In genomic region chr11:886568-886967, GRCh38 we compare ENCODE assay signal across 30 cellular contexts.
"Had no signal": no experiment of that assay in that cellular context is flagged by ENCODE, and none has a peak within 500 bp of the region (broad histone marks: within the 10 kb centered on the region; RNA-seq: fewer than 3 reads in every experiment).

No MANE protein-coding gene starts in this region.

- H3K27ac ChIP-seq: ascending aorta, breast epithelium, cardiac muscle cell, coronary artery had no signal

- H3K36me3 ChIP-seq: breast epithelium, cardiac muscle cell had no signal

- H3K9me3 Mint-ChIP-seq: activated CD4-positive, alpha-beta memory T cell treated with anti-CD3 and anti-CD28 coated beads, Interleukin-2, amount 10 ng/mL, durations not matched to agents 7 days and 5 days; activated CD4-positive, alpha-beta T cell treated with anti-CD3 and anti-CD28 coated beads, Interleukin-2, amount 10 ng/mL, durations not matched to agents 7 days and 5 days; activated naive CD4-positive, alpha-beta T cell treated with anti-CD3 and anti-CD28 coated beads, Interleukin-2, amount 10 ng/mL, durations not matched to agents 7 days and 5 days; activated naive CD4-positive, alpha-beta T cell treated with anti-CD3 and anti-CD28 coated beads, Interleukin-2, amount 50 U/mL, for 72 hours; activated naive CD8-positive, alpha-beta T cell treated with anti-CD3 and anti-CD28 coated beads, Interleukin-2, amount 10 ng/mL, durations not matched to agents 7 days and 5 days; activated T-cell treated with anti-CD3 and anti-CD28 coated beads, Interleukin-2, amount 50 U/mL, for 24 hours; activated T-cell treated with anti-CD3 and anti-CD28 coated beads, Interleukin-2, amount 50 U/mL, for 72 hours; dendritic cell treated with granulocyte-macrophage colony-stimulating factor and Interleukin-4, amounts not matched to agents 40 ng/mL and 50 ng/mL, for 4 days; endodermal cell; WTC11 had no signal

- H3K36me3 Mint-ChIP-seq: activated naive CD8-positive, alpha-beta T cell treated with anti-CD3 and anti-CD28 coated beads, Interleukin-2, amount 10 ng/mL, durations not matched to agents 7 days and 5 days had no signal

- H3K27me3 ChIP-seq: ascending aorta, breast epithelium, cardiac muscle cell, dorsolateral prefrontal cortex had no signal

- H3K27me3 Mint-ChIP-seq: activated CD4-positive, alpha-beta memory T cell treated with anti-CD3 and anti-CD28 coated beads, Interleukin-2, amount 10 ng/mL, durations not matched to agents 7 days and 5 days; activated CD4-positive, alpha-beta T cell treated with anti-CD3 and anti-CD28 coated beads, Interleukin-2, amount 10 ng/mL, durations not matched to agents 7 days and 5 days; activated naive CD4-positive, alpha-beta T cell treated with anti-CD3 and anti-CD28 coated beads, Interleukin-2, amount 10 ng/mL, durations not matched to agents 7 days and 5 days; activated naive CD8-positive, alpha-beta T cell treated with anti-CD3 and anti-CD28 coated beads, Interleukin-2, amount 10 ng/mL, durations not matched to agents 7 days and 5 days; activated T-cell treated with anti-CD3 and anti-CD28 coated beads, Interleukin-2, amount 50 U/mL, for 24 hours; brain; dendritic cell treated with granulocyte-macrophage colony-stimulating factor and Interleukin-4, amounts not matched to agents 40 ng/mL and 50 ng/mL, for 4 days had no signal

- H3K4me3 ChIP-seq: ascending aorta, breast epithelium, cardiac muscle cell, coronary artery, dorsolateral prefrontal cortex had no signal

- H3K9me3 ChIP-seq: ascending aorta, breast epithelium had no signal

- ATAC-seq: activated naive CD4-positive, alpha-beta T cell treated with anti-CD3 and anti-CD28 coated beads, Interleukin-2, amount 50 U/mL, for 72 hours; activated T-cell treated with anti-CD3 and anti-CD28 coated beads, Interleukin-2, amount 50 U/mL, for 72 hours; esophagus mucosa; WTC11 had no signal

- H3K4me1 Mint-ChIP-seq: activated CD4-positive, alpha-beta memory T cell treated with anti-CD3 and anti-CD28 coated beads, Interleukin-2, amount 10 ng/mL, durations not matched to agents 7 days and 5 days; activated naive CD4-positive, alpha-beta T cell treated with anti-CD3 and anti-CD28 coated beads, Interleukin-2, amount 10 ng/mL, durations not matched to agents 7 days and 5 days; activated naive CD8-positive, alpha-beta T cell treated with anti-CD3 and anti-CD28 coated beads, Interleukin-2, amount 10 ng/mL, durations not matched to agents 7 days and 5 days; WTC11 had no signal

- H3K4me1 ChIP-seq: ascending aorta, breast epithelium had no signal

- DNase-seq: activated CD4-positive, alpha-beta memory T cell treated with anti-CD3 and anti-CD28 coated beads, Interleukin-2, amount 10 ng/mL, durations not matched to agents 7 days and 5 days; activated CD4-positive, alpha-beta T cell treated with anti-CD3 and anti-CD28 coated beads for 1 hour; activated CD4-positive, alpha-beta T cell treated with anti-CD3 and anti-CD28 coated beads for 4 hours; activated CD4-positive, alpha-beta T cell treated with anti-CD3 and anti-CD28 coated beads, Interleukin-2, amount 10 ng/mL, durations not matched to agents 7 days and 5 days; activated CD4-positive, alpha-beta T cell treated with anti-CD3 and anti-CD28 coated beads, Interleukin-2, amount 50 U/mL, for 4 hours; activated CD8-positive, alpha-beta memory T cell treated with anti-CD3 and anti-CD28 coated beads, Interleukin-2, amount 50 U/mL, for 48 hours; activated gamma-delta T cell; activated naive CD4-positive, alpha-beta T cell; activated naive CD4-positive, alpha-beta T cell treated with anti-CD3 and anti-CD28 coated beads, Interleukin-2, amount 10 ng/mL, durations not matched to agents 7 days and 5 days; activated naive CD8-positive, alpha-beta T cell treated with anti-CD3 and anti-CD28 coated beads, Interleukin-2, amount 10 ng/mL, durations not matched to agents 7 days and 5 days; activated T-cell treated with anti-CD3 and anti-CD28 coated beads for 4 hours; activated T-cell treated with anti-CD3 and anti-CD28 coated beads, Interleukin-2, amount 50 U/mL, for 24 hours; activated T-cell treated with anti-CD3 and anti-CD28 coated beads, Interleukin-2, amount 50 U/mL, for 72 hours; central memory CD4-positive, alpha-beta T cell; dorsolateral prefrontal cortex; effector memory CD4-positive, alpha-beta T cell; endodermal cell; foreskin fibroblast; head of caudate nucleus; T-helper 2 cell had no signal

- FAIRE-seq: frontal cortex had no signal

- H3K4me3 Mint-ChIP-seq: activated CD4-positive, alpha-beta memory T cell treated with anti-CD3 and anti-CD28 coated beads, Interleukin-2, amount 10 ng/mL, durations not matched to agents 7 days and 5 days; activated CD4-positive, alpha-beta T cell treated with anti-CD3 and anti-CD28 coated beads, Interleukin-2, amount 10 ng/mL, durations not matched to agents 7 days and 5 days; activated naive CD4-positive, alpha-beta T cell treated with anti-CD3 and anti-CD28 coated beads, Interleukin-2, amount 10 ng/mL, durations not matched to agents 7 days and 5 days; activated naive CD8-positive, alpha-beta T cell treated with anti-CD3 and anti-CD28 coated beads, Interleukin-2, amount 10 ng/mL, durations not matched to agents 7 days and 5 days; activated T-cell treated with anti-CD3 and anti-CD28 coated beads, Interleukin-2, amount 50 U/mL, for 24 hours; activated T-cell treated with anti-CD3 and anti-CD28 coated beads, Interleukin-2, amount 50 U/mL, for 72 hours; brain; dendritic cell treated with granulocyte-macrophage colony-stimulating factor and Interleukin-4, amounts not matched to agents 40 ng/mL and 50 ng/mL, for 4 days; endodermal cell; WTC11 had no signal

- H3K27ac Mint-ChIP-seq: activated CD4-positive, alpha-beta memory T cell treated with anti-CD3 and anti-CD28 coated beads, Interleukin-2, amount 10 ng/mL, durations not matched to agents 7 days and 5 days; activated CD4-positive, alpha-beta T cell treated with anti-CD3 and anti-CD28 coated beads, Interleukin-2, amount 10 ng/mL, durations not matched to agents 7 days and 5 days; activated naive CD4-positive, alpha-beta T cell treated with anti-CD3 and anti-CD28 coated beads, Interleukin-2, amount 10 ng/mL, durations not matched to agents 7 days and 5 days; activated naive CD8-positive, alpha-beta T cell treated with anti-CD3 and anti-CD28 coated beads, Interleukin-2, amount 10 ng/mL, durations not matched to agents 7 days and 5 days; activated T-cell treated with anti-CD3 and anti-CD28 coated beads, Interleukin-2, amount 50 U/mL, for 24 hours; activated T-cell treated with anti-CD3 and anti-CD28 coated beads, Interleukin-2, amount 50 U/mL, for 72 hours; dendritic cell treated with granulocyte-macrophage colony-stimulating factor and Interleukin-4, amounts not matched to agents 40 ng/mL and 50 ng/mL, for 4 days; endodermal cell; WTC11 had no signal
